In genomic region chr5:83440826-83441225, GRCh38 we compare ENCODE assay signal across 24 cellular contexts. TPM values are rescaled to one million over a fixed set of nuclear protein-coding genes. Genes with fewer than 3 reads are reported as not detected.
DNase-seq lines count a peak whose midpoint lies in the region; ATAC-seq, FAIRE-seq and TF ChIP-seq lines count a peak whose summit lies in the region.
"Had no signal": no experiment of that assay in that cellular context is flagged by ENCODE, and none has a peak within 500 bp of the region (broad histone marks: within the 10 kb centered on the region; RNA-seq: fewer than 3 reads in every experiment).

No MANE protein-coding gene starts in this region.

- no peak overlapping the region for H2AFZ ChIP-seq in astrocyte (ENCODE audit: low read depth, low read length)
- no peak overlapping the region for H2AFZ ChIP-seq in PC-3 (ENCODE audit: low read length)

- H3K9me3 ChIP-seq in astrocyte (ENCODE audit: insufficient read depth, low read depth, low read length) (no peaks in the 10 kb centered on the region), PC-3 (ENCODE audit: low read length) (no peaks in the 10 kb centered on the region)
- H3K9me3 ChIP-seq: SJSA1 had no signal

- no peaks in the 10 kb centered on the region for H3F3A ChIP-seq in PC-3 (ENCODE audit: low read length, unreplicated experiment)

- H3K27me3 ChIP-seq in astrocyte (ENCODE audit: insufficient read depth, low read length) = no peaks in the 10 kb centered on the region
- H3K27me3 ChIP-seq in PC-3 (ENCODE audit: low read length) = no peaks in the 10 kb centered on the region
- H3K27me3 ChIP-seq: SJSA1 had no signal

- H3K4me3 ChIP-seq in astrocyte (ENCODE audit: insufficient read depth, low read depth, low read length) (no peak overlapping the region), PC-3 (ENCODE audit: low read length) (no peak overlapping the region)
- H3K4me3 ChIP-seq: SJSA1 had no signal

- H3K4me1 Mint-ChIP-seq in astrocyte (ENCODE audit: low read depth, unreplicated experiment) = peaks cover 10% of the 10 kb centered on the region
- H3K4me1 Mint-ChIP-seq: H9 had no signal

- POLR2A ChIA-PET in PC-3 (lab: Charles Lee; ENCODE audit: unreplicated experiment) = no interaction called here

- FAIRE-seq in astrocyte (lab: Jason Lieb, UNC) = no peak
- FAIRE-seq: GM18507, HepG2 had no signal

- H3K27me3 Mint-ChIP-seq in astrocyte (ENCODE audit: low read depth, unreplicated experiment) = no peaks in the 10 kb centered on the region

- H3K27ac ChIP-seq in astrocyte (ENCODE audit: low read depth, low read length) = no peak overlapping the region
- H3K27ac ChIP-seq in PC-3 (ENCODE audit: low read length) = no peak overlapping the region
- H3K27ac ChIP-seq: SJSA1 had no signal

- no peak overlapping the region for H3K27ac Mint-ChIP-seq in astrocyte (ENCODE audit: unreplicated experiment)
- H3K27ac Mint-ChIP-seq: CD8-positive, alpha-beta T cell; H9; HFFc6 had no signal

- H3K9me2 ChIP-seq in PC-3 (replicated peaks; ENCODE audit: low read length) = no peaks in the 10 kb centered on the region

- no peak overlapping the region for H3K4me3 Mint-ChIP-seq in astrocyte (ENCODE audit: unreplicated experiment)
- H3K4me3 Mint-ChIP-seq: CD8-positive, alpha-beta T cell; H9; HFFc6 had no signal

- H4K20me1 ChIP-seq in astrocyte (ENCODE audit: insufficient read depth, low read length) (no peaks in the 10 kb centered on the region), PC-3 (ENCODE audit: low read length) (no peaks in the 10 kb centered on the region)

- ATAC-seq in PC-3 (no peak), HG03442 (IDR thresholded peaks at IDR 0.05; ENCODE audit: unreplicated experiment) (no peak)
- ATAC-seq: CD8-positive, alpha-beta T cell; HepG2; Panc1 had no signal

- peaks cover 2% of the 10 kb centered on the region for H3K9me3 Mint-ChIP-seq in astrocyte (ENCODE audit: unreplicated experiment)
- H3K9me3 Mint-ChIP-seq: CD8-positive, alpha-beta T cell; HFFc6 had no signal

- H3K36me3 ChIP-seq in astrocyte (ENCODE audit: insufficient read depth, low read length) (no peaks in the 10 kb centered on the region), PC-3 (ENCODE audit: low read depth, low read length) (no peaks in the 10 kb centered on the region)
- H3K36me3 ChIP-seq: SJSA1 had no signal

- H3K4me2 ChIP-seq in astrocyte (ENCODE audit: low read length) (no peak overlapping the region), PC-3 (ENCODE audit: low read length) (no peak overlapping the region)

- DNase-seq in LHCN-M2 (ENCODE audit: low read depth) (peak; percentile 13), astrocyte (ENCODE audit: low read depth) (peak; percentile 75), fibroblast of peridontal ligament (ENCODE audit: extremely low read depth) (peak; percentile 26), renal cortical epithelial cell (ENCODE audit: low read depth) (peak; percentile 6), PC-3 (no peak)
- DNase-seq in effector CD4-positive, alpha-beta T cell = no peak
- DNase-seq: ACHN; AML-193; C1 segment of cervical spinal cord; CD8-positive, alpha-beta T cell; H9; HFFc6; KBM-7; NCI-H1105 treated with DMSO at 0.1 percent for 48 hours; NCI-H2029 treated with DMSO at 0.1 percent for 48 hours; NCI-H226; NCI-H510A treated with DMSO at 0.1 percent for 48 hours; NCI-H774; NK-92 treated with Interleukin-12 subunit alpha and Interleukin-12 subunit beta, amount 100 ng/mL, for 24 hours had no signal

- BruUV-seq in PC-3 (replicated peaks; lab: Mats Ljungman, UMichigan) = no TSS peak

- H3K36me3 Mint-ChIP-seq in astrocyte (ENCODE audit: low read depth, unreplicated experiment) = no peaks in the 10 kb centered on the region
- H3K36me3 Mint-ChIP-seq: CD8-positive, alpha-beta T cell had no signal

- CTCF ChIA-PET in PC-3 (lab: Charles Lee) = no interaction called here

- intact Hi-C loops in PC-3 (cut with micrococcal nuclease) = no loop called here

- H3K79me2 ChIP-seq in astrocyte (ENCODE audit: insufficient read depth, low read length) (no peaks in the 10 kb centered on the region), PC-3 (ENCODE audit: low read length) (no peaks in the 10 kb centered on the region)

- H3K9ac ChIP-seq in astrocyte (ENCODE audit: low read length) = no peak overlapping the region
- no peak overlapping the region for H3K9ac ChIP-seq in PC-3 (ENCODE audit: low read length)

- TF ChIP-seq CTCF in astrocyte (IDR thresholded peaks at IDR 0.05; ENCODE audit: insufficient read depth, low read depth, low read length) (no peak), PC-3 (conservative IDR thresholded peaks at IDR 0.05; ENCODE audit: low read depth, low read length) (no peak)

- H3K4me1 ChIP-seq in astrocyte (ENCODE audit: insufficient read depth, low read length) (no peaks in the 10 kb centered on the region), PC-3 (ENCODE audit: insufficient read depth, low read length) (no peaks in the 10 kb centered on the region)
- H3K4me1 ChIP-seq: SJSA1 had no signal

RNA-seq across cellular contexts. Expression of gene VCAN, which starts 30.7 kb away (rescaled TPM):
- total RNA-seq in LHCN-M2 (2014; rRNA removed) (154 and 160 TPM in 2 replicates), astrocyte (431 and 542 TPM in 2 replicates), renal cortical epithelial cell (269 and 2,590 TPM in 2 replicates), PC-3 (2014; rRNA removed) (6.2 and 6.7 TPM in 2 replicates)
- 47.0 TPM for polyA plus RNA-seq in LHCN-M2 (2012)

Comparison
In these comparisons a context has a peak if more than half of its experiments do, and no peak if none do; other contexts are left out.
1. DNase-seq: peak in LHCN-M2 (single experiment), astrocyte (single experiment), fibroblast of peridontal ligament (single experiment) and renal cortical epithelial cell (single experiment); none in effector CD4-positive, alpha-beta T cell (single experiment) and PC-3 (single experiment).
2. RNA of gene VCAN, which starts 30.7 kb away (total RNA-seq): 269 to 2,590 TPM in renal cortical epithelial cell, 431 to 542 TPM in astrocyte and 154 to 160 TPM in LHCN-M2; 6.2 to 6.7 TPM in PC-3; every median in the first group is over 10 times any median in the second.